18 cellular contexts compared by ENCODE assay signal in genomic region chr12:70069221-70069811, GRCh38.
"Had no signal": no experiment of that assay in that cellular context is flagged by ENCODE, and none has a peak within 500 bp of the region (broad histone marks: within the 10 kb centered on the region; RNA-seq: fewer than 3 reads in every experiment).

No MANE protein-coding gene starts in this region.

- H3K4me3 ChIP-seq: ascending aorta, coronary artery, pancreas, right lobe of liver had no signal

- ATAC-seq: activated T-cell treated with anti-CD3 and anti-CD28 coated beads, Interleukin-2, amount 50 U/mL, for 72 hours; left ventricle myocardium superior; naive thymus-derived CD4-positive, alpha-beta T cell; pancreas; right lobe of liver; stimulated activated naive CD8-positive, alpha-beta T cell treated with anti-CD3 and anti-CD28 coated beads, Interleukin-15, amount 100 ng/mL, for 72 hours had no signal

- H3K27ac ChIP-seq: ascending aorta, coronary artery, neutrophil, pancreas, right lobe of liver had no signal

- H3K36me3 ChIP-seq: ascending aorta, neutrophil, pancreas, right lobe of liver had no signal

- H3K4me1 ChIP-seq: ascending aorta, pancreas, right lobe of liver had no signal

- DNase-seq: activated CD4-positive, alpha-beta T cell treated with anti-CD3 and anti-CD28 coated beads for 1 hour; activated CD4-positive, alpha-beta T cell treated with anti-CD3 and anti-CD28 coated beads, Interleukin-2, amount 50 U/mL, for 4 hours; activated effector memory CD4-positive, alpha-beta T cell treated with anti-CD3 and anti-CD28 coated beads, Interleukin-2, amount 50 U/mL, for 16 hours; activated T-cell treated with anti-CD3 and anti-CD28 coated beads, Interleukin-2, amount 50 U/mL, for 72 hours; immature natural killer cell; kidney glomerular epithelial cell; left ventricle myocardium superior; naive thymus-derived CD4-positive, alpha-beta T cell; pancreas; right lobe of liver; small intestine; stimulated activated CD4-positive, alpha-beta T cell treated with anti-CD3 and anti-CD28 coated beads, Interleukin-15, amount 100 ng/mL, for 24 hours; stimulated activated CD4-positive, alpha-beta T cell treated with anti-CD3 and anti-CD28 coated beads, Interleukin-2, amount 100 ng/mL, for 48 hours; stimulated activated naive CD8-positive, alpha-beta T cell treated with anti-CD3 and anti-CD28 coated beads, Interleukin-15, amount 100 ng/mL, for 72 hours; trophoblast cell had no signal

- H3K27me3 ChIP-seq: ascending aorta, neutrophil, pancreas, right lobe of liver had no signal

- H3K9me3 ChIP-seq: ascending aorta, neutrophil, pancreas, right lobe of liver had no signal
